ENCODE assay signal across 9 cellular contexts in genomic region chr10:93435621-93436385, GRCh38. TPM values are rescaled to one million over a fixed set of nuclear protein-coding genes. Genes with fewer than 3 reads are reported as not detected.
DNase-seq lines count a peak whose midpoint lies in the region; ATAC-seq and TF ChIP-seq lines count a peak whose summit lies in the region.
"Had no signal": no experiment of that assay in that cellular context is flagged by ENCODE, and none has a peak within 500 bp of the region (broad histone marks: within the 10 kb centered on the region; RNA-seq: fewer than 3 reads in every experiment).

No MANE protein-coding gene starts in this region.

- H3K9me2 ChIP-seq in PC-9 (ENCODE audit: insufficient read depth) = no peaks in the 10 kb centered on the region

- DNase-seq in G401 (ENCODE audit: low spot score) (peak; percentile 70), PC-9 (peak in 1 of 2 experiments; percentile 55), fibroblast of gingiva (ENCODE audit: low read depth) (peak; percentile 90), progenitor cell of endocrine pancreas (ENCODE audit: low spot score, unreplicated experiment) (no peak), NCI-H1694 (lab: John Stamatoyannopoulos, UW) (no peak), NCI-H774 (lab: John Stamatoyannopoulos, UW) (no peak)
- no peak for DNase-seq in effector memory CD4-positive, alpha-beta T cell
- DNase-seq: activated CD4-positive, CD25-positive, alpha-beta regulatory T cell treated with anti-CD3 and anti-CD28 coated beads, Interleukin-2, amount 50 U/mL, for 72 hours had no signal

- ATAC-seq in GM21825 (IDR thresholded peaks at IDR 0.05; ENCODE audit: unreplicated experiment) = no peak

- no peaks in the 10 kb centered on the region for H3K27me3 Mint-ChIP-seq in progenitor cell of endocrine pancreas

- in situ Hi-C loops in G401 (cut with HindIII; ENCODE audit: low sequenced_read_pairs) = no loop called here

- BruUV-seq in PC-9 (replicated peaks; lab: Mats Ljungman, UMichigan) = no TSS peak

- H3K27me3 ChIP-seq in PC-9 (ENCODE audit: insufficient read depth, low read depth) = no peaks in the 10 kb centered on the region
- no peaks in the 10 kb centered on the region for H3K27me3 ChIP-seq in effector memory CD4-positive, alpha-beta T cell (replicated peaks; ENCODE audit: control insufficient read depth, insufficient read depth, low read length, poor library complexity, severe bottlenecking)

- peak overlapping the region; percentile 97 for H3K27ac Mint-ChIP-seq in progenitor cell of endocrine pancreas

- intact Hi-C loops in PC-9 (cut with micrococcal nuclease; ENCODE audit: unreplicated experiment) = loop anchor here (2.0 kb wide), 1 partner anchor 23 kb away; no protein-coding TSS in a partner anchor

- peak overlapping the region; percentile 83 for H3K4me2 ChIP-seq in PC-9

- H3K36me3 Mint-ChIP-seq in progenitor cell of endocrine pancreas (ENCODE audit: insufficient read depth) = peaks cover 3% of the 10 kb centered on the region

- CTCF ChIA-PET in PC-9 (lab: Charles Lee) = no interaction called here

- H3K4me1 Mint-ChIP-seq in progenitor cell of endocrine pancreas (ENCODE audit: low read depth) = peaks cover 51% of the 10 kb centered on the region

- H2AFZ ChIP-seq in PC-9 = no peak overlapping the region

- peak overlapping the region; percentile 39 for H3K4me3 Mint-ChIP-seq in progenitor cell of endocrine pancreas (ENCODE audit: low read depth)

- peaks cover 38% of the 10 kb centered on the region for H3K79me2 ChIP-seq in PC-9 (ENCODE audit: low read depth)

- POLR2A ChIA-PET in PC-9 (lab: Charles Lee; ENCODE audit: unreplicated experiment) = interaction anchor here (0.6 kb wide), 1 partner anchor 59 kb away, joined by 3 read pairs; no protein-coding TSS in a partner anchor

- H3K4me1 ChIP-seq in PC-9 (replicated peaks; ENCODE audit: insufficient read depth) = peaks cover 61% of the 10 kb centered on the region
- H3K4me1 ChIP-seq in effector memory CD4-positive, alpha-beta T cell (ENCODE audit: control insufficient read depth, insufficient read depth, low read length, poor library complexity, severe bottlenecking) = no peaks in the 10 kb centered on the region

- H3K27ac ChIP-seq in PC-9 = peak overlapping the region; percentile 99
- H3K27ac ChIP-seq in effector memory CD4-positive, alpha-beta T cell (ENCODE audit: insufficient read depth, low read length, poor library complexity, severe bottlenecking) = no peak overlapping the region

- no peaks in the 10 kb centered on the region for H3K9me3 ChIP-seq in PC-9 (ENCODE audit: insufficient read depth, low read depth)
- H3K9me3 ChIP-seq in effector memory CD4-positive, alpha-beta T cell (ENCODE audit: control insufficient read depth, low read length) = no peaks in the 10 kb centered on the region

- no peaks in the 10 kb centered on the region for H3K9me3 Mint-ChIP-seq in progenitor cell of endocrine pancreas (ENCODE audit: low read depth)

- no peaks in the 10 kb centered on the region for H3K36me3 ChIP-seq in PC-9 (ENCODE audit: low read depth)
- H3K36me3 ChIP-seq in effector memory CD4-positive, alpha-beta T cell (ENCODE audit: control insufficient read depth, insufficient read depth, low read length) = no peaks in the 10 kb centered on the region

- TF ChIP-seq CTCF in PC-9 (conservative IDR thresholded peaks at IDR 0.05) = no peak
- no peak for TF ChIP-seq CTCF in progenitor cell of endocrine pancreas (IDR thresholded peaks at IDR 0.05; ENCODE audit: unreplicated experiment)

- peak overlapping the region; percentile 37; the same call in 1 of the 2 replicates for H3K4me3 ChIP-seq in PC-9
- H3K4me3 ChIP-seq in effector memory CD4-positive, alpha-beta T cell (ENCODE audit: insufficient read depth, low read depth, low read length, poor library complexity, severe bottlenecking) = no peak overlapping the region

- peaks cover 51% of the 10 kb centered on the region for H3F3A ChIP-seq in PC-9 (ENCODE audit: insufficient read depth, low read depth)

- no peaks in the 10 kb centered on the region for H4K20me1 ChIP-seq in PC-9 (ENCODE audit: insufficient read depth)

RNA-seq across cellular contexts. Expression of gene MYOF, which starts 46.3 kb away (rescaled TPM):
- total RNA-seq in G401 (2014; rRNA removed; shearing (Covaris generic)) = 71.6 and 72.7 TPM in 2 replicates
- total RNA-seq in PC-9 (2021) = 255 and 274 TPM in 2 replicates
- 25.5 and 35.2 TPM in 2 replicates for total RNA-seq in progenitor cell of endocrine pancreas

Comparison
In these comparisons a context has a peak if more than half of its experiments do, and no peak if none do; other contexts are left out.
1. DNase-seq: peak in G401 (single experiment) and fibroblast of gingiva (single experiment); none in progenitor cell of endocrine pancreas (single experiment), NCI-H1694 (single experiment), NCI-H774 (single experiment) and effector memory CD4-positive, alpha-beta T cell (0 of 3).